ENCODE assay signal across 1 cellular context in genomic region chr10:94578790-94579189, GRCh38.
TF ChIP-seq lines count a peak whose summit lies in the region.

No MANE protein-coding gene starts in this region.

TF ChIP-seq in GM23338, 12 proteins besides CTCF, POLR2A, EP300 and RAD21 (continued from another document):
- TF ChIP-seq, protein P1, sequence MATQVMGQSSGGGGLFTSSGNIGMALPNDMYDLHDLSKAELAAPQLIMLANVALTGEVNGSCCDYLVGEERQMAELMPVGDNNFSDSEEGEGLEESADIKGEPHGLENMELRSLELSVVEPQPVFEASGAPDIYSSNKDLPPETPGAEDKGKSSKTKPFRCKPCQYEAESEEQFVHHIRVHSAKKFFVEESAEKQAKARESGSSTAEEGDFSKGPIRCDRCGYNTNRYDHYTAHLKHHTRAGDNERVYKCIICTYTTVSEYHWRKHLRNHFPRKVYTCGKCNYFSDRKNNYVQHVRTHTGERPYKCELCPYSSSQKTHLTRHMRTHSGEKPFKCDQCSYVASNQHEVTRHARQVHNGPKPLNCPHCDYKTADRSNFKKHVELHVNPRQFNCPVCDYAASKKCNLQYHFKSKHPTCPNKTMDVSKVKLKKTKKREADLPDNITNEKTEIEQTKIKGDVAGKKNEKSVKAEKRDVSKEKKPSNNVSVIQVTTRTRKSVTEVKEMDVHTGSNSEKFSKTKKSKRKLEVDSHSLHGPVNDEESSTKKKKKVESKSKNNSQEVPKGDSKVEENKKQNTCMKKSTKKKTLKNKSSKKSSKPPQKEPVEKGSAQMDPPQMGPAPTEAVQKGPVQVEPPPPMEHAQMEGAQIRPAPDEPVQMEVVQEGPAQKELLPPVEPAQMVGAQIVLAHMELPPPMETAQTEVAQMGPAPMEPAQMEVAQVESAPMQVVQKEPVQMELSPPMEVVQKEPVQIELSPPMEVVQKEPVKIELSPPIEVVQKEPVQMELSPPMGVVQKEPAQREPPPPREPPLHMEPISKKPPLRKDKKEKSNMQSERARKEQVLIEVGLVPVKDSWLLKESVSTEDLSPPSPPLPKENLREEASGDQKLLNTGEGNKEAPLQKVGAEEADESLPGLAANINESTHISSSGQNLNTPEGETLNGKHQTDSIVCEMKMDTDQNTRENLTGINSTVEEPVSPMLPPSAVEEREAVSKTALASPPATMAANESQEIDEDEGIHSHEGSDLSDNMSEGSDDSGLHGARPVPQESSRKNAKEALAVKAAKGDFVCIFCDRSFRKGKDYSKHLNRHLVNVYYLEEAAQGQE (IDR thresholded peaks at IDR 0.05; ENCODE audit: unreplicated experiment), result no peak
- no peak for TF ChIP-seq CREB1 (CRISPR knock-in tag; IDR thresholded peaks at IDR 0.05; ENCODE audit: low read depth)
- no peak for TF ChIP-seq POLR2AphosphoS5 (IDR thresholded peaks at IDR 0.05; ENCODE audit: low read depth)
- no peak for TF ChIP-seq ZNF114 (CRISPR knock-in tag; IDR thresholded peaks at IDR 0.05)
- no peak for TF ChIP-seq NANOG (IDR thresholded peaks at IDR 0.05; ENCODE audit: borderline replicate concordance)
